In genomic region chr22:45308624-45309421, GRCh38 we compare ENCODE assay signal across 8 cellular contexts. TPM values are rescaled to one million over a fixed set of nuclear protein-coding genes. Genes with fewer than 3 reads are reported as not detected.
DNase-seq lines count a peak whose midpoint lies in the region; ATAC-seq and TF ChIP-seq lines count a peak whose summit lies in the region.

No MANE protein-coding gene starts in this region.

- CTCF ChIA-PET in activated CD4-positive, alpha-beta memory T cell treated with anti-CD3 and anti-CD28 coated beads, Interleukin-2, amount 10 ng/mL, durations not matched to agents 7 days and 5 days (lab: Charles Lee) = interaction anchor here (1.0 to 1.4 kb wide), 3 partner anchors 9 to 697 kb away, joined by 3 to 4 read pairs (median 4); no protein-coding TSS in a partner anchor

- H3K4me3 ChIP-seq in right atrium auricular region (peak overlapping the region; percentile 23 to 91), skin epidermis (peak overlapping the region; percentile 66 to 96 (median 85))

- H3K9me3 ChIP-seq in right atrium auricular region = no peaks in the 10 kb centered on the region

- H3K36me3 ChIP-seq in right atrium auricular region = no peaks in the 10 kb centered on the region

- H3K36me3 Mint-ChIP-seq in activated CD4-positive, alpha-beta memory T cell treated with anti-CD3 and anti-CD28 coated beads, Interleukin-2, amount 10 ng/mL, durations not matched to agents 7 days and 5 days (ENCODE audit: low read depth) = peaks cover 24% of the 10 kb centered on the region

- no peaks in the 10 kb centered on the region for H3K27me3 ChIP-seq in right atrium auricular region

- H3K4me3 Mint-ChIP-seq in activated CD4-positive, alpha-beta memory T cell treated with anti-CD3 and anti-CD28 coated beads, Interleukin-2, amount 10 ng/mL, durations not matched to agents 7 days and 5 days = peak overlapping the region; percentile 81

- in situ Hi-C loops in GM13976 (cut with MboI; ENCODE audit: low sequenced_read_pairs, unreplicated experiment) = no loop called here

- peak overlapping the region; percentile 87 for H3K27ac Mint-ChIP-seq in activated CD4-positive, alpha-beta memory T cell treated with anti-CD3 and anti-CD28 coated beads, Interleukin-2, amount 10 ng/mL, durations not matched to agents 7 days and 5 days

- peaks cover 0 to 27% of the 10 kb centered on the region in 2 donors for H3K4me1 ChIP-seq in right atrium auricular region

- TF ChIP-seq CTCF in right atrium auricular region (IDR thresholded peaks at IDR 0.05) (no peak), GM13976 (IDR thresholded peaks at IDR 0.05; ENCODE audit: borderline replicate concordance, control extremely low read depth, extremely low read depth, insufficient read depth, missing control alignments) (no peak)

- no peaks in the 10 kb centered on the region for H3K27me3 Mint-ChIP-seq in activated CD4-positive, alpha-beta memory T cell treated with anti-CD3 and anti-CD28 coated beads, Interleukin-2, amount 10 ng/mL, durations not matched to agents 7 days and 5 days

- H3K27ac ChIP-seq in right atrium auricular region (peak overlapping the region; percentile 85 to 88), skin epidermis (peak overlapping the region in 20 of 21 experiments; percentile 62 to 94 (median 84))

- peak; percentile 37 for DNase-seq in activated naive CD4-positive, alpha-beta T cell treated with Interleukin-2 at 50 U/mL for 16 hours
- DNase-seq in activated naive CD4-positive, alpha-beta T cell (lab: John Stamatoyannopoulos, UW) = no peak
- DNase-seq in activated CD4-positive, alpha-beta memory T cell treated with anti-CD3 and anti-CD28 coated beads, Interleukin-2, amount 10 ng/mL, durations not matched to agents 7 days and 5 days = no peak
- DNase-seq in right atrium auricular region (ENCODE audit: low spot score) (no peak), GM13976 (ENCODE audit: low spot score) (no peak)
- no peak for DNase-seq in activated effector memory CD4-positive, alpha-beta T cell treated with Interleukin-2 at 50 U/mL for 16 hours

- H3K9me3 Mint-ChIP-seq in activated CD4-positive, alpha-beta memory T cell treated with anti-CD3 and anti-CD28 coated beads, Interleukin-2, amount 10 ng/mL, durations not matched to agents 7 days and 5 days = no peaks in the 10 kb centered on the region

- ATAC-seq in HG02840 (IDR thresholded peaks at IDR 0.05; ENCODE audit: low FRiP score, unreplicated experiment) = no peak

- peaks cover 36% of the 10 kb centered on the region for H3K4me1 Mint-ChIP-seq in activated CD4-positive, alpha-beta memory T cell treated with anti-CD3 and anti-CD28 coated beads, Interleukin-2, amount 10 ng/mL, durations not matched to agents 7 days and 5 days

- POLR2A ChIA-PET in activated CD4-positive, alpha-beta memory T cell treated with anti-CD3 and anti-CD28 coated beads, Interleukin-2, amount 10 ng/mL, durations not matched to agents 7 days and 5 days (lab: Charles Lee) = interaction anchor here (0.6 to 3.9 kb wide), 4 partner anchors 10 to 673 kb away, joined by 3 to 42 read pairs (median 12); no protein-coding TSS in a partner anchor

RNA-seq across cellular contexts. Expression of gene FAM118A, which starts 0.9 kb away (rescaled TPM):
- total RNA-seq in activated CD4-positive, alpha-beta memory T cell treated with anti-CD3 and anti-CD28 coated beads, Interleukin-2, amount 10 ng/mL, durations not matched to agents 7 days and 5 days = 10 to 100 TPM; 73.9 to 74.7 TPM
- total RNA-seq in right atrium auricular region = 10 to 100 TPM; 11.6 to 12.4 TPM

RNA-seq across cellular contexts. Expression of gene UPK3A, which starts 24.1 kb away (rescaled TPM):
- total RNA-seq in activated CD4-positive, alpha-beta memory T cell treated with anti-CD3 and anti-CD28 coated beads, Interleukin-2, amount 10 ng/mL, durations not matched to agents 7 days and 5 days = not detected
- not detected for total RNA-seq in right atrium auricular region

Comparison
In these comparisons a context has a peak if more than half of its experiments do, and no peak if none do; other contexts are left out.
1. RNA of gene FAM118A, which starts 0.9 kb away (total RNA-seq): 73.9 to 74.7 TPM in activated CD4-positive, alpha-beta memory T cell treated with anti-CD3 and anti-CD28 coated beads, Interleukin-2, amount 10 ng/mL, durations not matched to agents 7 days and 5 days; 11.6 to 12.4 TPM in right atrium auricular region; every median in the first group is over 4 times any median in the second.